In the genomic region with DNA sequence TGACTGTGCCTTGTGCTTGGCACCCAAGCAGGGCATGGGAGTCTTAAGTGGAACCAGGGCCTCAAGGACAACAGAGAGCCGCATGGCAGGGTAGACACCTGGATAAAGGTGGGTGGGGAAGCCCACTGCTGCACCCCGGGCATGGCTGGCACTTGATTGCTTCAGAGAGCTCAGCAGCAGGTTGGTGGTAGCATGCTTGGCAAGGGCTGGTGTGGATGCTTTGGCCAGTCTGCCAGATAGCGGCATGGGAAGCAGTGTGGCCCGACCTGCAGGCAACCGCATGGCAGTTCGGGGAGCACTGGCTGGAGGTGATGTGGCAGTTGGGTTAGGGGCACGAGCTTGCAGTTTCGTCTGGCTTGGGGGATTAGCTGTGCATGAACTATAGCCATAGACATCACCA, we compare ENCODE assay signal across 18 cellular contexts. TPM values are rescaled to one million over a fixed set of nuclear protein-coding genes. Genes with fewer than 3 reads are reported as not detected.
"Had no signal": no experiment of that assay in that cellular context is flagged by ENCODE, and none has a peak within 500 bp of the region (broad histone marks: within the 10 kb centered on the region; RNA-seq: fewer than 3 reads in every experiment).

No MANE protein-coding gene starts in this region.

- H3K36me3 ChIP-seq: colonic mucosa had no signal

- ATAC-seq: activated CD4-positive, alpha-beta T cell treated with anti-CD3 and anti-CD28 coated beads for 36 hours; activated CD8-positive, alpha-beta T cell treated with anti-CD3 and anti-CD28 coated beads for 36 hours; body of pancreas; esophagus mucosa; left colon; lower lobe of right lung; right cardiac atrium; T-cell had no signal

- H3K4me3 Mint-ChIP-seq: activated CD4-positive, alpha-beta T cell treated with anti-CD3 and anti-CD28 coated beads for 36 hours; activated naive CD4-positive, alpha-beta T cell treated with anti-CD3 and anti-CD28 coated beads for 36 hours had no signal

- H3K27ac ChIP-seq: body of pancreas, colonic mucosa, lower lobe of right lung had no signal

- H3K4me3 ChIP-seq: body of pancreas, colonic mucosa, lower lobe of right lung had no signal

- H3K27me3 Mint-ChIP-seq: activated CD4-positive, alpha-beta T cell treated with anti-CD3 and anti-CD28 coated beads for 36 hours; activated CD8-positive, alpha-beta T cell treated with anti-CD3 and anti-CD28 coated beads for 36 hours; T-cell had no signal

- H3K27ac Mint-ChIP-seq: activated CD4-positive, alpha-beta T cell treated with anti-CD3 and anti-CD28 coated beads for 36 hours; activated CD8-positive, alpha-beta T cell treated with anti-CD3 and anti-CD28 coated beads for 36 hours; activated naive CD4-positive, alpha-beta T cell treated with anti-CD3 and anti-CD28 coated beads for 36 hours; progenitor cell of endocrine pancreas; T-cell had no signal

- H3K27me3 ChIP-seq: body of pancreas, colonic mucosa had no signal

- H3K9me3 Mint-ChIP-seq: activated CD8-positive, alpha-beta T cell treated with anti-CD3 and anti-CD28 coated beads for 36 hours; activated naive CD4-positive, alpha-beta T cell treated with anti-CD3 and anti-CD28 coated beads for 36 hours; T-cell had no signal

- DNase-seq: activated CD4-positive, alpha-beta T cell treated with anti-CD3 and anti-CD28 coated beads for 36 hours; activated CD8-positive, alpha-beta T cell treated with anti-CD3 and anti-CD28 coated beads for 36 hours; activated naive CD4-positive, alpha-beta T cell treated with anti-CD3 and anti-CD28 coated beads for 36 hours; amniotic stem cell; body of pancreas; caudate nucleus; colonic mucosa; left colon; lower lobe of right lung; occipital lobe; small intestine; stimulated activated CD4-positive, alpha-beta T cell treated with anti-CD3 and anti-CD28 coated beads, Interleukin-4, amount 100 ng/mL, for 24 hours; stimulated activated naive CD4-positive, alpha-beta T cell treated with Interleukin-2 at 50 U/mL for 16 hours; T-cell; trophoblast cell had no signal

- H3K9me3 ChIP-seq: body of pancreas, colonic mucosa, lower lobe of right lung had no signal

RNA-seq across cellular contexts. Expression of gene LAMB2, which starts 30.8 kb away (rescaled TPM):
- total RNA-seq: activated CD8-positive, alpha-beta T cell treated with anti-CD3 and anti-CD28 coated beads for 36 hours; activated naive CD4-positive, alpha-beta T cell treated with anti-CD3 and anti-CD28 coated beads for 36 hours had no signal
